In genomic region chr1:205519541-205520131, GRCh38 we compare ENCODE assay signal across 14 cellular contexts. TPM values are rescaled to one million over a fixed set of nuclear protein-coding genes. Genes with fewer than 3 reads are reported as not detected.
DNase-seq lines count a peak whose midpoint lies in the region; ATAC-seq and TF ChIP-seq lines count a peak whose summit lies in the region.
"Had no signal": no experiment of that assay in that cellular context is flagged by ENCODE, and none has a peak within 500 bp of the region (broad histone marks: within the 10 kb centered on the region; RNA-seq: fewer than 3 reads in every experiment).

No MANE protein-coding gene starts in this region.

- WGBS in hepatocyte (ENCODE audit: low lambda C conversion rate, missing lambda C conversion rate), result 35% methylated on average over 6 of the region's 6 CpGs

- peak overlapping the region; percentile 38 for H3K4me2 ChIP-seq in hepatocyte

- ATAC-seq in GM21423 (IDR thresholded peaks at IDR 0.05; ENCODE audit: unreplicated experiment), result no peak
- no peak for ATAC-seq in GM18520 (IDR thresholded peaks at IDR 0.05; ENCODE audit: unreplicated experiment)
- ATAC-seq: naive thymus-derived CD8-positive, alpha-beta T cell; Panc1; stimulated activated effector memory CD8-positive, alpha-beta T cell treated with anti-CD3 and anti-CD28 coated beads, Interleukin-12 subunit alpha, Interleukin-12 subunit beta, amount 100 ng/mL, for 72 hours had no signal

- DNase-seq in GM04504 (ENCODE audit: low read depth) (peak; percentile 46), SK-N-MC (ENCODE audit: low read depth, low spot score) (no peak), hepatocyte (ENCODE audit: low spot score) (no peak), occipital lobe (lab: John Stamatoyannopoulos, UW) (peak; percentile 68), NCI-H146 treated with DMSO at 0.1 percent for 48 hours (lab: John Stamatoyannopoulos, UW; ENCODE audit: unreplicated experiment) (no peak), Kasumi-1 (lab: John Stamatoyannopoulos, UW) (no peak)
- DNase-seq: activated naive CD8-positive, alpha-beta T cell treated with anti-CD3 and anti-CD28 coated beads, Interleukin-2, amount 10 ng/mL, durations not matched to agents 7 days and 5 days; CD4-positive, alpha-beta T cell; GOT3; naive thymus-derived CD8-positive, alpha-beta T cell had no signal

- H3K4me3 ChIP-seq in SK-N-MC (peak overlapping the region; percentile 16), hepatocyte (no peak overlapping the region)

- H3K9me3 ChIP-seq in SK-N-MC (ENCODE audit: low read depth, low read length) (no peaks in the 10 kb centered on the region), hepatocyte (ENCODE audit: low read depth) (no peaks in the 10 kb centered on the region)

- H2AFZ ChIP-seq in hepatocyte, result no peak overlapping the region

- H3K36me3 ChIP-seq in SK-N-MC (ENCODE audit: insufficient read depth, low read length) (no peaks in the 10 kb centered on the region), hepatocyte (replicated peaks; ENCODE audit: insufficient read depth, low read depth) (no peaks in the 10 kb centered on the region)

- H3K79me2 ChIP-seq in hepatocyte, result no peaks in the 10 kb centered on the region

- no peaks in the 10 kb centered on the region for H3K27me3 ChIP-seq in hepatocyte

- H3K4me1 ChIP-seq in hepatocyte (ENCODE audit: insufficient read depth), result peaks cover 6% of the 10 kb centered on the region

- H3K27ac ChIP-seq in SK-N-MC (no peak overlapping the region), hepatocyte (no peak overlapping the region)

- no peak for TF ChIP-seq CTCF in hepatocyte (IDR thresholded peaks at IDR 0.05; ENCODE audit: poor library complexity)

- no peak overlapping the region for H3K9ac ChIP-seq in SK-N-MC (ENCODE audit: insufficient read length)

- no peaks in the 10 kb centered on the region for H4K20me1 ChIP-seq in hepatocyte (ENCODE audit: insufficient read depth, poor library complexity, severe bottlenecking)

- no peaks in the 10 kb centered on the region for H3K9me2 ChIP-seq in hepatocyte (replicated peaks; ENCODE audit: insufficient read depth)

RNA-seq across cellular contexts. Expression of gene CDK18, which starts 15.2 kb away (rescaled TPM):
- total RNA-seq in hepatocyte (4.5 and 8.0 TPM in 2 replicates), occipital lobe (0.16 TPM)
- 16.7 and 20.0 TPM in 2 replicates for polyA plus RNA-seq in hepatocyte

Comparison
In these comparisons a context has a peak if more than half of its experiments do, and no peak if none do; other contexts are left out.
1. DNase-seq: peak in GM04504 (single experiment) and occipital lobe (single experiment); none in SK-N-MC (single experiment), hepatocyte (single experiment), NCI-H146 treated with DMSO at 0.1 percent for 48 hours (single experiment) and Kasumi-1 (0 of 2).